11 cellular contexts compared by ENCODE assay signal in the genomic region with DNA sequence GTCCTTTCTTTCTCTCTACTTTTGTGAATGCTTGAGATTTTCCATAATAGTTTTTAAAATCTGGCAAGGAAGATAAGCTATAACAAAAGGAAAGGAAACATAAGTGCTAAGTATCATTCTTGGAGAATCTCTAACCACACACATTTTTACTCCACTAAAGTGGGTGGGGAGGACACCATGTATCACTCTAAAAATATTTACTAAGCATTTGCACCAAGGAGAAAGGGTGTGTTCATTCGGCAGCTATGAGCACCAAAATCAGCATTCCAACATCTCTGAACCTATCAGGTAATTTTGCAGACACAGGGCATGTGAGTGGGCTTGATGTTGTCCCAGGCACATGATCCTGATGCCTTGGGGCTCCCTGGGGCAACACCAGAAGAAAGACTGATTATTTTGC. TPM values are rescaled to one million over a fixed set of nuclear protein-coding genes. Genes with fewer than 3 reads are reported as not detected.
A peak's percentile ranks its signal among the peaks of the same experiment; 100 is the strongest.
DNase-seq lines count a peak whose midpoint lies in the region; ATAC-seq and TF ChIP-seq lines count a peak whose summit lies in the region.
"Had no signal": no experiment of that assay in that cellular context is flagged by ENCODE, and none has a peak within 500 bp of the region (broad histone marks: within the 10 kb centered on the region; RNA-seq: fewer than 3 reads in every experiment).

No MANE protein-coding gene starts in this region.

- H3K4me2 ChIP-seq in GM23248 (ENCODE audit: unreplicated experiment) = peak overlapping the region; percentile 70

- H3K4me3 Mint-ChIP-seq in activated naive CD8-positive, alpha-beta T cell treated with anti-CD3 and anti-CD28 coated beads for 36 hours = no peak overlapping the region
- H3K4me3 Mint-ChIP-seq: stimulated activated memory B cell treated with anti-CD40 and anti-IgM and Interleukin-4, amounts not matched to agents 10 μg/mL and 1 μg/mL and 100 μg/mL, for 72 hours had no signal

- no peaks in the 10 kb centered on the region for H3K9me3 Mint-ChIP-seq in activated naive CD8-positive, alpha-beta T cell treated with anti-CD3 and anti-CD28 coated beads for 36 hours
- H3K9me3 Mint-ChIP-seq: stimulated activated memory B cell treated with anti-CD40 and anti-IgM and Interleukin-4, amounts not matched to agents 10 μg/mL and 1 μg/mL and 100 μg/mL, for 72 hours had no signal

- H3K27ac ChIP-seq in GM23248 (peak overlapping the region; percentile 65), uterus (no peak overlapping the region)

- H4K20me1 ChIP-seq in GM23248 (ENCODE audit: insufficient read depth) = no peaks in the 10 kb centered on the region

- intact Hi-C loops in uterus (cut with DNase I; ENCODE audit: low total_unique reads) = no loop called here

- no peak for TF ChIP-seq CTCF in uterus (IDR thresholded peaks at IDR 0.05)

- peak overlapping the region; percentile 40 for H3K4me3 ChIP-seq in GM23248
- no peak overlapping the region for H3K4me3 ChIP-seq in uterus

- peak overlapping the region; percentile 67 for H3K27ac Mint-ChIP-seq in activated naive CD8-positive, alpha-beta T cell treated with anti-CD3 and anti-CD28 coated beads for 36 hours
- H3K27ac Mint-ChIP-seq: stimulated activated memory B cell treated with anti-CD40 and anti-IgM and Interleukin-4, amounts not matched to agents 10 μg/mL and 1 μg/mL and 100 μg/mL, for 72 hours had no signal

- peaks cover 28% of the 10 kb centered on the region for H3K36me3 ChIP-seq in GM23248 (ENCODE audit: low read depth)
- H3K36me3 ChIP-seq in uterus = no peaks in the 10 kb centered on the region

- peaks cover 80% of the 10 kb centered on the region for H3K79me2 ChIP-seq in GM23248 (ENCODE audit: insufficient read depth)

- peaks cover 58% of the 10 kb centered on the region for H3K4me1 Mint-ChIP-seq in activated naive CD8-positive, alpha-beta T cell treated with anti-CD3 and anti-CD28 coated beads for 36 hours

- H3K9me3 ChIP-seq in GM23248 (ENCODE audit: low read depth) = no peaks in the 10 kb centered on the region
- H3K9me3 ChIP-seq in uterus = no peaks in the 10 kb centered on the region

- H3K9me2 ChIP-seq in GM23248 (ENCODE audit: insufficient read depth) = no peaks in the 10 kb centered on the region

- peaks cover 31% of the 10 kb centered on the region for H3K36me3 Mint-ChIP-seq in activated naive CD8-positive, alpha-beta T cell treated with anti-CD3 and anti-CD28 coated beads for 36 hours

- ATAC-seq in GM18861 (IDR thresholded peaks at IDR 0.05; ENCODE audit: unreplicated experiment) (no peak), GM18517 (IDR thresholded peaks at IDR 0.05; ENCODE audit: unreplicated experiment) (no peak)
- ATAC-seq: stimulated activated memory B cell treated with anti-CD40 and anti-IgM and Interleukin-4, amounts not matched to agents 10 μg/mL and 1 μg/mL and 100 μg/mL, for 72 hours had no signal

- DNase-seq in AG20443 (ENCODE audit: low spot score) = peak; percentile 72
- peak; percentile 81 for DNase-seq in GM23248
- no peak for DNase-seq in activated naive CD8-positive, alpha-beta T cell treated with anti-CD3 and anti-CD28 coated beads for 36 hours
- DNase-seq in kidney tubule cell (ENCODE audit: low spot score) = peak; percentile 72
- no peak for DNase-seq in uterus
- DNase-seq in NCI-H2171 treated with DMSO at 0.1 percent for 48 hours (lab: John Stamatoyannopoulos, UW) = no peak
- DNase-seq: activated CD4-positive, alpha-beta T cell treated with anti-CD3 and anti-CD28 coated beads for 4 hours; nucleus accumbens had no signal

- H3K27me3 ChIP-seq in GM23248 (replicated peaks; ENCODE audit: insufficient read depth) (no peaks in the 10 kb centered on the region), uterus (no peaks in the 10 kb centered on the region)

- H3F3A ChIP-seq in GM23248 (ENCODE audit: insufficient read depth) = peaks cover 46% of the 10 kb centered on the region

- H3K4me1 ChIP-seq in GM23248 (ENCODE audit: insufficient read depth) = peaks cover 56% of the 10 kb centered on the region
- peaks cover 0 to 3% of the 10 kb centered on the region in 2 donors for H3K4me1 ChIP-seq in uterus

- TF ChIP-seq POLR2A in uterus (IDR thresholded peaks at IDR 0.05) = no peak

- in situ Hi-C loops in GM23248 (cut with MboI) = no loop called here

- peak overlapping the region; percentile 28 for H3K9ac ChIP-seq in GM23248

- 0 out of 2 replicates have a peak overlapping the region, but pooled peaks have one; percentile 1 for H2AFZ ChIP-seq in GM23248

- 0% methylated on average over 1 of the region's 1 CpG for WGBS in GM23248 (ENCODE audit: low coverage in 1 of 2, low lambda C conversion rate in 2 of 2, missing lambda C conversion rate in 2 of 2), 2 experiments

- H3K27me3 Mint-ChIP-seq in activated naive CD8-positive, alpha-beta T cell treated with anti-CD3 and anti-CD28 coated beads for 36 hours = no peaks in the 10 kb centered on the region
- H3K27me3 Mint-ChIP-seq: stimulated activated memory B cell treated with anti-CD40 and anti-IgM and Interleukin-4, amounts not matched to agents 10 μg/mL and 1 μg/mL and 100 μg/mL, for 72 hours had no signal

RNA-seq across cellular contexts. Expression of a gene that starts 5.5 kb away (rescaled TPM):
- 55.6 and 56.0 TPM in 2 replicates for total RNA-seq in GM23248 (2014; rRNA removed; shearing (Covaris generic))
- 64.0 and 67.9 TPM in 2 replicates for polyA plus RNA-seq in GM23248 (2016; fragmentation: Nextera tagmentation; extraction: Ambion mirVana)
- total RNA-seq in activated naive CD8-positive, alpha-beta T cell treated with anti-CD3 and anti-CD28 coated beads for 36 hours = 10 to 100 TPM; 14.2 to 14.4 TPM
- total RNA-seq in uterus = 10 to 100 TPM; 21.6 to 74.1 (median 49.8) TPM

RNA-seq across cellular contexts. Expression of a gene that starts 59.0 kb away (rescaled TPM):
- total RNA-seq in GM23248 (2014; rRNA removed; shearing (Covaris generic)) = 14.0 and 15.3 TPM in 2 replicates
- 8.1 and 8.5 TPM in 2 replicates for polyA plus RNA-seq in GM23248 (2016; fragmentation: Nextera tagmentation; extraction: Ambion mirVana)
- 1 to 10 TPM; 8.9 to 9.7 TPM for total RNA-seq in activated naive CD8-positive, alpha-beta T cell treated with anti-CD3 and anti-CD28 coated beads for 36 hours
- total RNA-seq in uterus = 10 to 100 TPM; 17.6 to 53.2 (median 29.4) TPM

Comparison
In these comparisons a context has a peak if more than half of its experiments do, and no peak if none do; other contexts are left out.
1. DNase-seq: peak in AG20443 (single experiment), GM23248 (single experiment) and kidney tubule cell (single experiment); none in activated naive CD8-positive, alpha-beta T cell treated with anti-CD3 and anti-CD28 coated beads for 36 hours (single experiment), uterus (0 of 2) and NCI-H2171 treated with DMSO at 0.1 percent for 48 hours (single experiment).